12 cellular contexts compared by ENCODE assay signal in the genomic region with DNA sequence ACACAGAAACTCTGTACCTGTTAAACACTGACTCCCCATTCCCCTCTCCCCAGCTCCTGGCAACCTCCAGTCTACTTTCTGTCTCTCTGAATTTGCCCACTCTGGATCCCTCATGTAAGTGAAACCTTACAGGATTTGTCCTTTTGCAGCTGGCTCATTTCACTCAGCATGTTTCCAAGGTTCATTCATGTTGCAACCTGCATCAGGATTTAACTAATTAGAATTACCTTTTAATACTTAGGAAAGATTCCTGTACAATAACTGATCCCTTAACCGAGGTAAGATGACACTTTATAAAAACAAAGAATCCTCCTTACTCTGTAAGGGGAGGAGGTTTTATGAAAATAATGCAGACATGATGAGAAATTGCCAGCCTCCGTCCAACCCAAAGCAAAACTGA.
"Had no signal": no experiment of that assay in that cellular context is flagged by ENCODE, and none has a peak within 500 bp of the region (broad histone marks: within the 10 kb centered on the region; RNA-seq: fewer than 3 reads in every experiment).

No MANE protein-coding gene starts in this region.

- H3K27ac ChIP-seq: SK-N-MC, transverse colon, WERI-Rb-1 had no signal

- DNase-seq: activated CD4-positive, alpha-beta memory T cell treated with anti-CD3 and anti-CD28 coated beads for 36 hours; activated naive CD4-positive, alpha-beta T cell treated with anti-CD3 and anti-CD28 coated beads, Interleukin-2, amount 50 U/mL, for 16 hours; activated T-cell treated with anti-CD3 and anti-CD28 coated beads, Interleukin-2, amount 50 U/mL, for 24 hours; caudate nucleus; foreskin fibroblast; kidney glomerular epithelial cell; stimulated activated CD4-positive, alpha-beta T cell treated with anti-CD3 and anti-CD28 coated beads, Interleukin-2, amount 100 ng/mL, for 48 hours; stimulated activated naive CD4-positive, alpha-beta T cell; T-helper 1 cell; transverse colon; WERI-Rb-1 had no signal

- H3K27me3 Mint-ChIP-seq: activated CD4-positive, alpha-beta memory T cell treated with anti-CD3 and anti-CD28 coated beads for 36 hours; activated T-cell treated with anti-CD3 and anti-CD28 coated beads, Interleukin-2, amount 50 U/mL, for 24 hours had no signal

- H3K9me3 ChIP-seq: transverse colon had no signal

- H3K9me3 Mint-ChIP-seq: activated CD4-positive, alpha-beta memory T cell treated with anti-CD3 and anti-CD28 coated beads for 36 hours; activated T-cell treated with anti-CD3 and anti-CD28 coated beads, Interleukin-2, amount 50 U/mL, for 24 hours had no signal

- H3K27me3 ChIP-seq: transverse colon had no signal

- H3K4me3 Mint-ChIP-seq: activated CD4-positive, alpha-beta memory T cell treated with anti-CD3 and anti-CD28 coated beads for 36 hours; activated T-cell treated with anti-CD3 and anti-CD28 coated beads, Interleukin-2, amount 50 U/mL, for 24 hours had no signal

- H3K4me3 ChIP-seq: transverse colon had no signal

- H3K36me3 Mint-ChIP-seq: activated CD4-positive, alpha-beta memory T cell treated with anti-CD3 and anti-CD28 coated beads for 36 hours had no signal

- H3K27ac Mint-ChIP-seq: activated CD4-positive, alpha-beta memory T cell treated with anti-CD3 and anti-CD28 coated beads for 36 hours; activated T-cell treated with anti-CD3 and anti-CD28 coated beads, Interleukin-2, amount 50 U/mL, for 24 hours had no signal

- H3K36me3 ChIP-seq: transverse colon, WERI-Rb-1 had no signal
